5 cellular contexts compared by ENCODE assay signal in genomic region chr4:177952723-177953122, GRCh38.
"Had no signal": no experiment of that assay in that cellular context is flagged by ENCODE, and none has a peak within 500 bp of the region (broad histone marks: within the 10 kb centered on the region; RNA-seq: fewer than 3 reads in every experiment).

No MANE protein-coding gene starts in this region.

- H3K4me3 ChIP-seq: GM23248, K562 had no signal

- H2AFZ ChIP-seq: GM23248 had no signal

- H3K4me3 Mint-ChIP-seq: H9 had no signal

- H3K27ac ChIP-seq: GM23248 had no signal

- DNase-seq: GM23248, H9, HCEC 1CT, IMR-90 had no signal

- ATAC-seq: K562 had no signal

- H3K9ac ChIP-seq: GM23248 had no signal

- H3K27ac Mint-ChIP-seq: H9 had no signal
